8 cellular contexts compared by ENCODE assay signal in the genomic region with DNA sequence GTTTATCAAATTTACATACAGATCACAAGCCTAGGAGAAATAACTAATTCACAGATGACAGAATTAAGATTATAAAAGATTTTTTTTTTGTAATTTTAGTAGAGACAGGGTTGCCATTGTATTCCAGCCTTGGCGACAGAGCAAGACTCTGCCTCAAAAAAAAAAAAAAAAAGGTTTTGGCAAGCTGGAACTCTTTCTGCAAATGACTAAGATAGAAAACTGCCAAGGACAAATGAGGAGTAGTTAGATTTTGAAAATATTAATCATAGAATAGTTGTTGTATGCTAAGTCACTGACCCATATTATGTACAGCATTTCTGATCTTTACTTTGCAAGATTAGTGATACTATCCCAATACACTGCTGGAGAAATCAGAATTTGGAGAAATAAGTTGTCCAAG.
"Had no signal": no experiment of that assay in that cellular context is flagged by ENCODE, and none has a peak within 500 bp of the region (broad histone marks: within the 10 kb centered on the region; RNA-seq: fewer than 3 reads in every experiment).

No MANE protein-coding gene starts in this region.

- H3K9me3 ChIP-seq: gastrocnemius medialis, pancreas, transverse colon had no signal

- H3K4me1 ChIP-seq: gastrocnemius medialis, pancreas, transverse colon had no signal

- H3K27me3 ChIP-seq: gastrocnemius medialis, pancreas, transverse colon had no signal

- H3K4me3 ChIP-seq: gastrocnemius medialis, pancreas, transverse colon had no signal

- DNase-seq: activated CD4-positive, alpha-beta T cell treated with anti-CD3 and anti-CD28 coated beads for 48 hours; activated naive CD4-positive, alpha-beta T cell treated with anti-CD3 and anti-CD28 coated beads for 36 hours; amygdala; cerebellar nuclear complex; gastrocnemius medialis; pancreas; retina; transverse colon had no signal

- H3K27ac ChIP-seq: gastrocnemius medialis, pancreas, transverse colon had no signal
